ENCODE assay signal across 13 cellular contexts in genomic region chr9:86741311-86742215, GRCh38.
DNase-seq lines count a peak whose midpoint lies in the region; ATAC-seq and TF ChIP-seq lines count a peak whose summit lies in the region.
"Had no signal": no experiment of that assay in that cellular context is flagged by ENCODE, and none has a peak within 500 bp of the region (broad histone marks: within the 10 kb centered on the region; RNA-seq: fewer than 3 reads in every experiment).

No MANE protein-coding gene starts in this region.

- no peaks in the 10 kb centered on the region for H3K9me3 ChIP-seq in A673 (ENCODE audit: low read depth, low read length, poor library complexity, severe bottlenecking)
- H3K9me3 ChIP-seq: testis had no signal

- intact Hi-C loops in A673 (cut with micrococcal nuclease; ENCODE audit: unreplicated experiment) = no loop called here

- H3K36me3 ChIP-seq in A673 (ENCODE audit: insufficient read depth, low read length, poor library complexity, severe bottlenecking) = no peaks in the 10 kb centered on the region
- H3K36me3 ChIP-seq in kidney epithelial cell (ENCODE audit: control insufficient read depth, insufficient read depth, low read length) = no peaks in the 10 kb centered on the region

- peaks cover 17% of the 10 kb centered on the region for H3K4me1 ChIP-seq in A673 (ENCODE audit: insufficient read depth, low read length, poor library complexity, severe bottlenecking)
- H3K4me1 ChIP-seq: testis had no signal

- CTCF ChIA-PET in A673 (lab: Charles Lee) = no interaction called here

- BruUV-seq in A673 (replicated peaks; lab: Mats Ljungman, UMichigan) = no TSS peak

- no peak for ATAC-seq in activated CD4-positive, CD25-positive, alpha-beta regulatory T cell treated with anti-CD3 and anti-CD28 coated beads, Interleukin-2, amount 50 U/mL, for 24 hours

- DNase-seq in A673 (ENCODE audit: low spot score) = peak; percentile 65
- DNase-seq in LHCN-M2 (ENCODE audit: low read depth) = peak; percentile 75
- peak; percentile 39 for DNase-seq in dedifferentiated amniotic fluid mesenchymal stem cell (ENCODE audit: extremely low spot score)
- peak; percentile 86 for DNase-seq in kidney epithelial cell (ENCODE audit: low read depth)
- DNase-seq in T-helper 9 cell = no peak
- DNase-seq in NCI-H526 treated with DMSO at 0.1 percent for 48 hours (lab: John Stamatoyannopoulos, UW) = no peak
- no peak for DNase-seq in NCI-H2107 (lab: John Stamatoyannopoulos, UW)
- DNase-seq: ACHN, GF-D8, NCI-H82, T1000, testis had no signal

- H3K4me3 ChIP-seq in A673 (ENCODE audit: low read depth, low read length, poor library complexity, severe bottlenecking) = no peak overlapping the region
- no peak overlapping the region for H3K4me3 ChIP-seq in kidney epithelial cell (ENCODE audit: low read depth, low read length)
- H3K4me3 ChIP-seq: testis had no signal

- POLR2A ChIA-PET in A673 (lab: Charles Lee; ENCODE audit: low non-redundant PET) = no interaction called here

- no peak for TF ChIP-seq CTCF in A673 (conservative IDR thresholded peaks at IDR 0.05; ENCODE audit: low read depth, low read length)
- no peak for TF ChIP-seq CTCF in kidney epithelial cell (IDR thresholded peaks at IDR 0.05; ENCODE audit: insufficient read depth, low read length, poor library complexity, severe bottlenecking)

- H3K27ac ChIP-seq in A673 (ENCODE audit: low read depth, low read length, poor library complexity, severe bottlenecking) = no peak overlapping the region
- H3K27ac ChIP-seq: testis had no signal

- no peaks in the 10 kb centered on the region for H3K27me3 ChIP-seq in A673 (replicated peaks; ENCODE audit: insufficient read depth, low read depth, low read length, poor library complexity)
- H3K27me3 ChIP-seq in kidney epithelial cell (ENCODE audit: control insufficient read depth, insufficient read depth, low read length) = no peaks in the 10 kb centered on the region
- H3K27me3 ChIP-seq: testis had no signal

Comparison
In these comparisons a context has a peak if more than half of its experiments do, and no peak if none do; other contexts are left out.
1. DNase-seq: peak in A673 (single experiment), LHCN-M2 (single experiment), dedifferentiated amniotic fluid mesenchymal stem cell (single experiment) and kidney epithelial cell (single experiment); none in T-helper 9 cell (single experiment), NCI-H526 treated with DMSO at 0.1 percent for 48 hours (single experiment) and NCI-H2107 (single experiment).